10 cellular contexts compared by ENCODE assay signal in genomic region chr17:75183999-75184884, GRCh38. TPM values are rescaled to one million over a fixed set of nuclear protein-coding genes. Genes with fewer than 3 reads are reported as not detected.
DNase-seq lines count a peak whose midpoint lies in the region; ATAC-seq and TF ChIP-seq lines count a peak whose summit lies in the region.
"Had no signal": no experiment of that assay in that cellular context is flagged by ENCODE, and none has a peak within 500 bp of the region (broad histone marks: within the 10 kb centered on the region; RNA-seq: fewer than 3 reads in every experiment).

No MANE protein-coding gene starts in this region.

- H4K91ac ChIP-seq in H9 (ENCODE audit: insufficient read length, low read depth, low read length) = no peak overlapping the region

- no peak overlapping the region for H2BK20ac ChIP-seq in H9 (ENCODE audit: low read depth, low read length, poor library complexity, severe bottlenecking)

- H3K27ac ChIP-seq in BLaER1 treated with 17β-estradiol and CSF1 and Interleukin-3, amounts not matched to agents 10 nM and 100 nM = peak overlapping the region in 7 of 11 experiments; percentile 98 to 100 (median 99); a peak in 7 of 22 replicates
- H3K27ac ChIP-seq in H9 (ENCODE audit: insufficient read length, low read depth, low read length) = no peak overlapping the region

- H3K27me3 ChIP-seq in BLaER1 treated with 17β-estradiol and CSF1 and Interleukin-3, amounts not matched to agents 10 nM and 100 nM = no peaks in the 10 kb centered on the region
- H3K27me3 ChIP-seq in H9 (ENCODE audit: insufficient read depth, low read length) = no peaks in the 10 kb centered on the region

- H3K4me1 ChIP-seq in BLaER1 treated with 17β-estradiol and CSF1 and Interleukin-3, amounts not matched to agents 10 nM and 100 nM = peaks cover 23 to 36% (median 26%) of the 10 kb centered on the region in 10 experiments
- H3K4me1 ChIP-seq in H9 (ENCODE audit: insufficient read depth, low read length) = no peaks in the 10 kb centered on the region

- peaks cover 12 to 29% of the 10 kb centered on the region in 2 experiments for H3K4me1 Mint-ChIP-seq in H9
- H3K4me1 Mint-ChIP-seq in activated naive CD8-positive, alpha-beta T cell treated with anti-CD3 and anti-CD28 coated beads for 36 hours = peaks cover 26% of the 10 kb centered on the region
- H3K4me1 Mint-ChIP-seq in naive thymus-derived CD8-positive, alpha-beta T cell = peaks cover 15 to 43% (median 37%) of the 10 kb centered on the region in 4 donors

- peaks cover 6% of the 10 kb centered on the region for H3K79me1 ChIP-seq in H9 (ENCODE audit: insufficient read depth, low read depth, low read length, poor library complexity, severe bottlenecking)

- H3K36me3 Mint-ChIP-seq in H9 (ENCODE audit: insufficient read depth in 1 of 3, low read depth in 3 of 3) = peaks cover 14 to 31% (median 26%) of the 10 kb centered on the region in 3 experiments
- H3K36me3 Mint-ChIP-seq in activated naive CD8-positive, alpha-beta T cell treated with anti-CD3 and anti-CD28 coated beads for 36 hours = peaks cover 19% of the 10 kb centered on the region
- H3K36me3 Mint-ChIP-seq in naive thymus-derived CD8-positive, alpha-beta T cell = peaks cover 0 to 18% (median 0%) of the 10 kb centered on the region in 3 donors

- POLR2A ChIA-PET in naive thymus-derived CD8-positive, alpha-beta T cell (lab: Charles Lee) = interaction anchor here (0.5 to 2.6 kb wide), 17 partner anchors 12 to 149 kb away, joined by 3 to 16 read pairs (median 5); partner anchors contain the start of genes GGA3, JPT1, KCTD2 and MRPS7

- H4K8ac ChIP-seq in H9 (replicated peaks; ENCODE audit: insufficient read length, low read depth, low read length) = no peak overlapping the region

- peaks cover 29 to 32% (median 31%) of the 10 kb centered on the region in 11 experiments; a peak in 20 of 22 replicates for H4K20me1 ChIP-seq in BLaER1 treated with 17β-estradiol and CSF1 and Interleukin-3, amounts not matched to agents 10 nM and 100 nM
- no peaks in the 10 kb centered on the region for H4K20me1 ChIP-seq in H9 (ENCODE audit: control insufficient read depth, insufficient read depth, insufficient read length)

- peaks cover 13 to 18% (median 17%) of the 10 kb centered on the region in 11 experiments for H3K36me3 ChIP-seq in BLaER1 treated with 17β-estradiol and CSF1 and Interleukin-3, amounts not matched to agents 10 nM and 100 nM

- H3K9ac ChIP-seq in BLaER1 treated with 17β-estradiol and CSF1 and Interleukin-3, amounts not matched to agents 10 nM and 100 nM = peak overlapping the region in 1 of 11 experiments; percentile 99; a peak in 1 of 22 replicates
- H3K9ac ChIP-seq in H9 (ENCODE audit: extremely low read depth, insufficient read length, low read length) = no peak overlapping the region

- no peak overlapping the region for H2AFZ ChIP-seq in H9 (ENCODE audit: low read length)

- peaks cover 10% of the 10 kb centered on the region for H3K23me2 ChIP-seq in H9 (ENCODE audit: insufficient read length, low read depth, low read length, poor library complexity, severe bottlenecking)

- H3K18ac ChIP-seq in H9 (ENCODE audit: insufficient read length, low read depth, low read length) = no peak overlapping the region

- DNase-seq in H9 = no peak
- DNase-seq in activated naive CD8-positive, alpha-beta T cell treated with anti-CD3 and anti-CD28 coated beads for 36 hours = no peak
- no peak for DNase-seq in naive thymus-derived CD8-positive, alpha-beta T cell

- no peak overlapping the region for H4K5ac ChIP-seq in H9 (ENCODE audit: insufficient read length, low read depth, low read length)

- H3K56ac ChIP-seq in H9 (ENCODE audit: insufficient read length, low read depth, low read length) = no peak overlapping the region

- no peak overlapping the region for H3T11ph ChIP-seq in H9 (ENCODE audit: low read length)

- peak overlapping the region; percentile 14 to 83; a peak in 4 of 5 replicates for H3K4me3 Mint-ChIP-seq in H9
- peak overlapping the region; percentile 22 for H3K4me3 Mint-ChIP-seq in activated naive CD8-positive, alpha-beta T cell treated with anti-CD3 and anti-CD28 coated beads for 36 hours
- peak overlapping the region; percentile 54 to 92 (median 88) for H3K4me3 Mint-ChIP-seq in naive thymus-derived CD8-positive, alpha-beta T cell

- no peak overlapping the region for H3K4ac ChIP-seq in H9 (ENCODE audit: low read depth, low read length)

- no peak for ATAC-seq in naive thymus-derived CD8-positive, alpha-beta T cell
- ATAC-seq in GM19397 (IDR thresholded peaks at IDR 0.05; ENCODE audit: unreplicated experiment) (no peak), GM21576 (IDR thresholded peaks at IDR 0.05; ENCODE audit: unreplicated experiment) (no peak), HG02623 (IDR thresholded peaks at IDR 0.05; ENCODE audit: unreplicated experiment) (no peak), HG02852 (IDR thresholded peaks at IDR 0.05; ENCODE audit: unreplicated experiment) (no peak)
- ATAC-seq: right cardiac atrium had no signal

- no peak overlapping the region for H3K14ac ChIP-seq in H9 (ENCODE audit: insufficient read depth, low read length)

- H3K9me3 Mint-ChIP-seq in H9 = no peaks in the 10 kb centered on the region
- no peaks in the 10 kb centered on the region for H3K9me3 Mint-ChIP-seq in activated naive CD8-positive, alpha-beta T cell treated with anti-CD3 and anti-CD28 coated beads for 36 hours
- H3K9me3 Mint-ChIP-seq in naive thymus-derived CD8-positive, alpha-beta T cell = no peaks in the 10 kb centered on the region

- no peak overlapping the region for H2BK12ac ChIP-seq in H9 (ENCODE audit: insufficient read length, low read depth, low read length)

- peaks cover 28% of the 10 kb centered on the region for H3K79me2 ChIP-seq in H9 (ENCODE audit: insufficient read depth, low read length)

- TF ChIP-seq CTCF in H9 (conservative IDR thresholded peaks at IDR 0.05) = no peak

- H3K9me3 ChIP-seq in BLaER1 treated with 17β-estradiol and CSF1 and Interleukin-3, amounts not matched to agents 10 nM and 100 nM (replicated peaks in 1 of 11) = no peaks in the 10 kb centered on the region
- H3K9me3 ChIP-seq in H9 (ENCODE audit: control insufficient read depth, low read depth, low read length) = no peaks in the 10 kb centered on the region

- H2BK120ac ChIP-seq in H9 (ENCODE audit: low read depth, low read length, poor library complexity, severe bottlenecking) = no peak overlapping the region

- H3K4me3 ChIP-seq in BLaER1 treated with 17β-estradiol and CSF1 and Interleukin-3, amounts not matched to agents 10 nM and 100 nM = no peak overlapping the region
- H3K4me3 ChIP-seq: lung had no signal

- H2BK5ac ChIP-seq in H9 (ENCODE audit: insufficient read length, low read length) = no peak overlapping the region

- H3K4me2 ChIP-seq in BLaER1 treated with 17β-estradiol and CSF1 and Interleukin-3, amounts not matched to agents 10 nM and 100 nM = peak overlapping the region in 10 of 11 experiments; percentile 44 to 80 (median 74); a peak in 13 of 22 replicates
- no peak overlapping the region for H3K4me2 ChIP-seq in H9 (ENCODE audit: insufficient read depth, insufficient read length, low read length)

- no peak overlapping the region for H2AK5ac ChIP-seq in H9 (ENCODE audit: insufficient read length, low read length)

- no peak overlapping the region; a peak in 1 of 7 replicates for H3K27ac Mint-ChIP-seq in H9
- H3K27ac Mint-ChIP-seq in activated naive CD8-positive, alpha-beta T cell treated with anti-CD3 and anti-CD28 coated beads for 36 hours = peak overlapping the region; percentile 95
- peak overlapping the region; percentile 89 to 99 (median 97) for H3K27ac Mint-ChIP-seq in naive thymus-derived CD8-positive, alpha-beta T cell

- WGBS in H9 (ENCODE audit: extremely low coverage, insufficient read length, low lambda C conversion rate) = no CpG with 5 or more reads among the region's 9 CpGs

- H3K27me3 Mint-ChIP-seq in H9 (ENCODE audit: low read depth) = no peaks in the 10 kb centered on the region; the same call in 1 of the 2 replicates
- no peaks in the 10 kb centered on the region for H3K27me3 Mint-ChIP-seq in activated naive CD8-positive, alpha-beta T cell treated with anti-CD3 and anti-CD28 coated beads for 36 hours
- H3K27me3 Mint-ChIP-seq in naive thymus-derived CD8-positive, alpha-beta T cell = no peaks in the 10 kb centered on the region

- H3K23ac ChIP-seq in H9 (ENCODE audit: insufficient read length, low read depth, low read length) = no peak overlapping the region

- no peak overlapping the region for H2BK15ac ChIP-seq in H9 (ENCODE audit: low read depth, low read length)

RNA-seq across cellular contexts. Expression of gene SUMO2, which starts 1.5 kb away (rescaled TPM):
- total RNA-seq in H9 (2021) = 813 and 824 TPM in 2 replicates
- total RNA-seq in activated naive CD8-positive, alpha-beta T cell treated with anti-CD3 and anti-CD28 coated beads for 36 hours = 100 to 1,000 TPM; 623 to 655 TPM
- total RNA-seq in naive thymus-derived CD8-positive, alpha-beta T cell = 100 to 1,000 TPM; 250 to 255 TPM
- polyA plus RNA-seq in naive thymus-derived CD8-positive, alpha-beta T cell = 100 to 1,000 TPM; 293 to 381 (median 325) TPM

RNA-seq across cellular contexts. Expression of gene NUP85, which starts 21.2 kb away (rescaled TPM):
- 136 and 145 TPM in 2 replicates for total RNA-seq in H9 (2021)
- total RNA-seq in activated naive CD8-positive, alpha-beta T cell treated with anti-CD3 and anti-CD28 coated beads for 36 hours = 100 to 1,000 TPM; 134 to 137 TPM
- total RNA-seq in naive thymus-derived CD8-positive, alpha-beta T cell = 100 to 1,000 TPM; 150 to 155 TPM
- polyA plus RNA-seq in naive thymus-derived CD8-positive, alpha-beta T cell = 10 to 100 TPM; 17.3 to 39.4 (median 21.4) TPM

RNA-seq across cellular contexts. Expression of gene JPT1, which starts 29.9 kb away (rescaled TPM):
- 265 and 275 TPM in 2 replicates for total RNA-seq in H9 (2021)
- total RNA-seq in activated naive CD8-positive, alpha-beta T cell treated with anti-CD3 and anti-CD28 coated beads for 36 hours = 100 to 1,000 TPM; 245 to 250 TPM
- 10 to 100 TPM; 25.6 to 27.0 TPM for total RNA-seq in naive thymus-derived CD8-positive, alpha-beta T cell
- polyA plus RNA-seq in naive thymus-derived CD8-positive, alpha-beta T cell = 10 to 100 TPM; 68.6 to 76.6 (median 70.7) TPM

RNA-seq across cellular contexts. Expression of gene NT5C, which starts 52.7 kb away (rescaled TPM):
- 76.2 and 77.7 TPM in 2 replicates for total RNA-seq in H9 (2021)
- 10 to 100 TPM; 71.2 to 74.8 TPM for total RNA-seq in activated naive CD8-positive, alpha-beta T cell treated with anti-CD3 and anti-CD28 coated beads for 36 hours
- total RNA-seq in naive thymus-derived CD8-positive, alpha-beta T cell = 10 to 100 TPM; 52.8 to 66.6 TPM
- polyA plus RNA-seq in naive thymus-derived CD8-positive, alpha-beta T cell = 10 to 100 TPM; 46.0 to 53.6 (median 50.6) TPM

Comparison
In these comparisons a context has a peak if more than half of its experiments do, and no peak if none do; other contexts are left out.
1. H3K27ac Mint-ChIP-seq: peak in activated naive CD8-positive, alpha-beta T cell treated with anti-CD3 and anti-CD28 coated beads for 36 hours (single experiment) and naive thymus-derived CD8-positive, alpha-beta T cell (10 of 10); none in H9 (0 of 3).
2. H3K4me3 Mint-ChIP-seq: peak in every context shown above with its lines; median percentile 88 in naive thymus-derived CD8-positive, alpha-beta T cell; 48 in H9; 22 in activated naive CD8-positive, alpha-beta T cell treated with anti-CD3 and anti-CD28 coated beads for 36 hours.